8 cellular contexts compared by ENCODE assay signal in the genomic region with DNA sequence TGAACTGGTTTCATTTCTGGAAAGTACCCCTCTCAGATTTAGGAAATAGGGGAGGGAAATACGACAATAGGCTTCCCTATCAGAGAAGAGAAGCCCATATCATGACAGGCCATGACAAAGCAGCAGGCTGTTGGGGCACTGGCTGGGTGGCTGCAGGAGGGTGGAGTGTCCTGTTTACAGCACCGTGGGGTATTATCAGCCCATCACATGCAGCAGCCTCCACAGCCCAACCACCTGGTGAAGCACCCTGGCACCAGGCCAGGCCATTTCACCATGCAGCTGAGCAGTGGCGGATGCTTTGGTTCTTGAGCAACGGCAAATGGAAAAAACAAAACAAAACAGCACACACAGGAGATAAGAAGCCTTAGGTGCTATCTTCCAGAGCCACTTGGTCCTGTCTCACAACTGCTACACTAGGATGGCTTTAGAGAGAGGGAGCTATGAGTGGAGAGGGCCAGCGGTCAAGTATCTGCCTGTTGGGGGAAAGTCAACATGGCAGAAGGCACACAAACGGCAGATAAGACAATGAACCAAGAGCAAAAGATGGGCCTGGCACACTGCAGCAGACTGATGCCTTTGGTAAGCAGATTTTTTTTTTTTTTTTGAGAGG. TPM values are rescaled to one million over a fixed set of nuclear protein-coding genes. Genes with fewer than 3 reads are reported as not detected.
A peak's percentile ranks its signal among the peaks of the same experiment; 100 is the strongest.
DNase-seq lines count a peak whose midpoint lies in the region; ATAC-seq lines count a peak whose summit lies in the region.

No MANE protein-coding gene starts in this region.

- H3K4me1 ChIP-seq in mesenchymal stem cell (ENCODE audit: control insufficient read depth, insufficient read depth, low read depth, low read length) = peaks cover 2% of the 10 kb centered on the region

- no peak overlapping the region for H2BK120ac ChIP-seq in mesenchymal stem cell (ENCODE audit: low read depth, low read length)

- no peak overlapping the region for H3K4me3 ChIP-seq in mesenchymal stem cell (ENCODE audit: insufficient read depth in 1 of 2, low read depth in 1 of 2, low read length in 2 of 2)

- peak; percentile 77 for DNase-seq in NCI-H1092 treated with DMSO at 0.1 percent for 48 hours (lab: John Stamatoyannopoulos, UW)
- DNase-seq in T-helper 9 cell = peak; percentile 96
- peak; percentile 97 for DNase-seq in amniotic epithelial cell (ENCODE audit: low read depth)
- peak; percentile 18 for DNase-seq in mesenchymal stem cell
- DNase-seq in stimulated activated CD8-positive, alpha-beta memory T cell treated with anti-CD3 and anti-CD28 coated beads, Interleukin-7, amount 100 ng/mL, for 48 hours (ENCODE audit: extremely low read depth in 1 of 2, low read depth in 1 of 2) = peak; percentile 59 to 82
- no peak for DNase-seq in LoVo (ENCODE audit: low spot score)
- no peak for DNase-seq in islet precursor cell

- H3K79me1 ChIP-seq in mesenchymal stem cell (replicated peaks; ENCODE audit: low read length, poor library complexity, severe bottlenecking) = peaks cover 11% of the 10 kb centered on the region

- no peak overlapping the region for H4K8ac ChIP-seq in mesenchymal stem cell (ENCODE audit: low read length)

- H3K9me3 ChIP-seq in mesenchymal stem cell (ENCODE audit: control insufficient read depth, low read length) = no peaks in the 10 kb centered on the region

- no peaks in the 10 kb centered on the region for H3K36me3 ChIP-seq in mesenchymal stem cell (ENCODE audit: control insufficient read depth in 1 of 2, insufficient read depth in 2 of 2, low read depth in 1 of 2, low read length in 2 of 2)

- no peak overlapping the region for H3K23ac ChIP-seq in mesenchymal stem cell (ENCODE audit: low read length in 2 of 2)

- H4K91ac ChIP-seq in mesenchymal stem cell (ENCODE audit: low read length) = no peak overlapping the region

- no peak overlapping the region for H3K27ac ChIP-seq in mesenchymal stem cell (ENCODE audit: low read length, poor library complexity, severe bottlenecking)

- no peak overlapping the region for H2BK15ac ChIP-seq in mesenchymal stem cell (ENCODE audit: low read depth, poor library complexity, severe bottlenecking)

- H3K18ac ChIP-seq in mesenchymal stem cell (ENCODE audit: low read depth in 1 of 2, low read length in 2 of 2) = no peak overlapping the region

- no peak overlapping the region for H2AFZ ChIP-seq in mesenchymal stem cell (ENCODE audit: low read depth, low read length)

- WGBS in mesenchymal stem cell = 90% methylated on average over 5 of the region's 6 CpGs

- H3K27me3 ChIP-seq in mesenchymal stem cell (ENCODE audit: control insufficient read depth in 1 of 2, insufficient read depth in 1 of 2, low read length in 2 of 2) = no peaks in the 10 kb centered on the region

- H3K4me2 ChIP-seq in mesenchymal stem cell (ENCODE audit: low read length, poor library complexity, severe bottlenecking) = no peak overlapping the region

- no peak overlapping the region for H2AK5ac ChIP-seq in mesenchymal stem cell (ENCODE audit: low read length, severe bottlenecking)

- no peak overlapping the region for H2BK12ac ChIP-seq in mesenchymal stem cell (ENCODE audit: low read length in 2 of 2)

- ATAC-seq in GM19324 (IDR thresholded peaks at IDR 0.05; ENCODE audit: low FRiP score, unreplicated experiment) = peak; percentile 69

- H3K14ac ChIP-seq in mesenchymal stem cell (ENCODE audit: low read length in 2 of 2) = no peak overlapping the region

- H2BK5ac ChIP-seq in mesenchymal stem cell (ENCODE audit: low read depth, low read length, poor library complexity, severe bottlenecking) = no peak overlapping the region

- no peak overlapping the region for H3K9ac ChIP-seq in mesenchymal stem cell (ENCODE audit: low read length)

- no peak overlapping the region for H3K4ac ChIP-seq in mesenchymal stem cell (ENCODE audit: low read depth in 1 of 2, low read length in 2 of 2)

RNA-seq across cellular contexts. Expression of gene FAM117A, which starts 24.2 kb away (rescaled TPM):
- 6.0 TPM for polyA plus RNA-seq in mesenchymal stem cell (2013, experiment 1 of 2)
- polyA plus RNA-seq in mesenchymal stem cell (2013, experiment 2 of 2) = 6.5 TPM

RNA-seq across cellular contexts. Expression of gene SLC35B1, which starts 32.0 kb away (rescaled TPM):
- polyA plus RNA-seq in mesenchymal stem cell (2013, experiment 1 of 2) = 58.8 TPM
- polyA plus RNA-seq in mesenchymal stem cell (2013, experiment 2 of 2) = 61.6 TPM

RNA-seq across cellular contexts. Expression of gene KAT7, which starts 48.7 kb away (rescaled TPM):
- 22.5 TPM for polyA plus RNA-seq in mesenchymal stem cell (2013, experiment 1 of 2)
- 25.7 TPM for polyA plus RNA-seq in mesenchymal stem cell (2013, experiment 2 of 2)

Comparison
In these comparisons a context has a peak if more than half of its experiments do, and no peak if none do; other contexts are left out.
1. DNase-seq: peak in NCI-H1092 treated with DMSO at 0.1 percent for 48 hours (single experiment), T-helper 9 cell (single experiment), amniotic epithelial cell (single experiment), mesenchymal stem cell (single experiment) and stimulated activated CD8-positive, alpha-beta memory T cell treated with anti-CD3 and anti-CD28 coated beads, Interleukin-7, amount 100 ng/mL, for 48 hours (2 of 2); none in LoVo (single experiment) and islet precursor cell (single experiment).